ENCODE assay signal across 19 cellular contexts in genomic region chr10:132489053-132489703, GRCh38. TPM values are rescaled to one million over a fixed set of nuclear protein-coding genes. Genes with fewer than 3 reads are reported as not detected.
DNase-seq lines count a peak whose midpoint lies in the region; ATAC-seq, FAIRE-seq and TF ChIP-seq lines count a peak whose summit lies in the region.
"Had no signal": no experiment of that assay in that cellular context is flagged by ENCODE, and none has a peak within 500 bp of the region (broad histone marks: within the 10 kb centered on the region; RNA-seq: fewer than 3 reads in every experiment).

No MANE protein-coding gene starts in this region.

- H3K9me3 Mint-ChIP-seq in chondrocyte (ENCODE audit: low read depth): no peaks in the 10 kb centered on the region
- H3K9me3 Mint-ChIP-seq in stimulated activated effector memory CD8-positive, alpha-beta T cell treated with anti-CD3 and anti-CD28 coated beads, Interleukin-12 subunit alpha, Interleukin-12 subunit beta, amount 100 ng/mL, for 72 hours: no peaks in the 10 kb centered on the region
- H3K9me3 Mint-ChIP-seq: nephron; stimulated activated naive CD8-positive, alpha-beta T cell treated with anti-CD3 and anti-CD28 coated beads, Interleukin-15, Interleukin-2, amounts not matched to agents 100 ng/mL and 50 ng/mL, for 24 hours; T-cell had no signal

- H3K27ac Mint-ChIP-seq in chondrocyte (ENCODE audit: unreplicated experiment): no peak overlapping the region
- H3K27ac Mint-ChIP-seq in stimulated activated effector memory CD8-positive, alpha-beta T cell treated with anti-CD3 and anti-CD28 coated beads, Interleukin-12 subunit alpha, Interleukin-12 subunit beta, amount 100 ng/mL, for 72 hours: no peak overlapping the region
- H3K27ac Mint-ChIP-seq: B cell; stimulated activated naive CD8-positive, alpha-beta T cell treated with anti-CD3 and anti-CD28 coated beads, Interleukin-15, Interleukin-2, amounts not matched to agents 100 ng/mL and 50 ng/mL, for 24 hours; T-cell had no signal

- TF ChIP-seq CTCF in chondrocyte (IDR thresholded peaks at IDR 0.05): no peak

- FAIRE-seq in H54 (lab: Jason Lieb, UNC) (peak; percentile 88), HTR-8/SVneo (lab: Jason Lieb, UNC) (no peak)
- FAIRE-seq: RCC 7860 had no signal

- DNase-seq in AG08395 (ENCODE audit: low spot score) (peak; percentile 77), H54 (ENCODE audit: insufficient read length, low spot score) (peak; percentile 72), chondrocyte (ENCODE audit: low spot score) (peak; percentile 94), mesenteric fat pad (ENCODE audit: low spot score) (peak; percentile 64), DMS114 treated with DMSO at 0.1 percent for 48 hours (lab: John Stamatoyannopoulos, UW; ENCODE audit: unreplicated experiment) (no peak), HTR-8/SVneo (ENCODE audit: insufficient read length, low spot score) (no peak)
- no peak for DNase-seq in stimulated activated CD4-positive, alpha-beta T cell treated with anti-CD3 and anti-CD28 coated beads, Interleukin-15, amount 100 ng/mL, for 24 hours
- no peak for DNase-seq in stimulated activated effector memory CD8-positive, alpha-beta T cell treated with anti-CD3 and anti-CD28 coated beads, Interleukin-12 subunit alpha, Interleukin-12 subunit beta, amount 100 ng/mL, for 72 hours (ENCODE audit: low spot score in 2 of 2)
- DNase-seq: activated CD8-positive, alpha-beta memory T cell treated with anti-CD3 and anti-CD28 coated beads, Interleukin-2, amount 50 U/mL, for 4 hours; activated naive CD4-positive, alpha-beta T cell treated with anti-CD3 and anti-CD28 coated beads, Interleukin-2, amount 50 U/mL, for 16 hours; DMS79; NCI-H2029; NCI-H526 treated with DMSO at 0.1 percent for 48 hours; T-cell had no signal

- H3K27me3 Mint-ChIP-seq in chondrocyte (ENCODE audit: low read depth): peaks cover 2% of the 10 kb centered on the region
- H3K27me3 Mint-ChIP-seq: B cell; stimulated activated naive CD8-positive, alpha-beta T cell treated with anti-CD3 and anti-CD28 coated beads, Interleukin-15, Interleukin-2, amounts not matched to agents 100 ng/mL and 50 ng/mL, for 24 hours; T-cell had no signal

- no peaks in the 10 kb centered on the region for H3K36me3 Mint-ChIP-seq in chondrocyte (ENCODE audit: low read depth)
- H3K36me3 Mint-ChIP-seq in stimulated activated effector memory CD8-positive, alpha-beta T cell treated with anti-CD3 and anti-CD28 coated beads, Interleukin-12 subunit alpha, Interleukin-12 subunit beta, amount 100 ng/mL, for 72 hours: no peaks in the 10 kb centered on the region
- H3K36me3 Mint-ChIP-seq: T-cell had no signal

- no peak overlapping the region for H3K4me3 Mint-ChIP-seq in chondrocyte (ENCODE audit: unreplicated experiment)
- H3K4me3 Mint-ChIP-seq in stimulated activated effector memory CD8-positive, alpha-beta T cell treated with anti-CD3 and anti-CD28 coated beads, Interleukin-12 subunit alpha, Interleukin-12 subunit beta, amount 100 ng/mL, for 72 hours: no peak overlapping the region
- H3K4me3 Mint-ChIP-seq: B cell; nephron; stimulated activated naive CD8-positive, alpha-beta T cell treated with anti-CD3 and anti-CD28 coated beads, Interleukin-15, Interleukin-2, amounts not matched to agents 100 ng/mL and 50 ng/mL, for 24 hours; T-cell had no signal

- TF ChIP-seq POLR2A in H54 (IDR thresholded peaks at IDR 0.05; ENCODE audit: low read depth, low read length): no peak

- H3K4me1 Mint-ChIP-seq in chondrocyte (ENCODE audit: low read depth): peaks cover 13% of the 10 kb centered on the region
- no peaks in the 10 kb centered on the region for H3K4me1 Mint-ChIP-seq in stimulated activated effector memory CD8-positive, alpha-beta T cell treated with anti-CD3 and anti-CD28 coated beads, Interleukin-12 subunit alpha, Interleukin-12 subunit beta, amount 100 ng/mL, for 72 hours
- H3K4me1 Mint-ChIP-seq: B cell, T-cell had no signal

- no peak for ATAC-seq in stimulated activated effector memory CD8-positive, alpha-beta T cell treated with anti-CD3 and anti-CD28 coated beads, Interleukin-12 subunit alpha, Interleukin-12 subunit beta, amount 100 ng/mL, for 72 hours
- ATAC-seq: right lobe of liver, T-cell had no signal

RNA-seq across cellular contexts. Expression of gene INPP5A, which starts 48.4 kb away (rescaled TPM):
- total RNA-seq in chondrocyte (29.5 to 40.6 TPM (median 40.1 TPM) in 3 replicates), mesenteric fat pad (30.5 TPM)

Comparison
In these comparisons a context has a peak if more than half of its experiments do, and no peak if none do; other contexts are left out.
1. DNase-seq: peak in AG08395 (single experiment), H54 (single experiment), chondrocyte (single experiment) and mesenteric fat pad (single experiment); none in DMS114 treated with DMSO at 0.1 percent for 48 hours (single experiment), HTR-8/SVneo (single experiment), stimulated activated CD4-positive, alpha-beta T cell treated with anti-CD3 and anti-CD28 coated beads, Interleukin-15, amount 100 ng/mL, for 24 hours (single experiment) and stimulated activated effector memory CD8-positive, alpha-beta T cell treated with anti-CD3 and anti-CD28 coated beads, Interleukin-12 subunit alpha, Interleukin-12 subunit beta, amount 100 ng/mL, for 72 hours (0 of 2).